ENCODE assay signal across 8 cellular contexts in genomic region chr1:148081205-148081604, GRCh38.
DNase-seq lines count a peak whose midpoint lies in the region; ATAC-seq, FAIRE-seq and TF ChIP-seq lines count a peak whose summit lies in the region.
"Not testable (repeated sequence)": the region's sequence is repeated elsewhere in the genome, so short reads cannot be mapped to it uniquely, and the experiment has no call there.

No MANE protein-coding gene starts in this region.

- not testable (repeated sequence) for TF ChIP-seq POLR2A in A549 (IDR thresholded peaks at IDR 0.05; ENCODE audit: low read length); HepG2 (IDR thresholded peaks at IDR 0.05; ENCODE audit: insufficient read depth in 1 of 2, low read depth in 2 of 2, low read length in 2 of 2); gastrocnemius medialis (IDR thresholded peaks at IDR 0.05)

- ATAC-seq in A549 (peak; percentile 83), GM18907 (IDR thresholded peaks at IDR 0.05; ENCODE audit: unreplicated experiment) (peak; percentile 57), HG02642 (IDR thresholded peaks at IDR 0.05; ENCODE audit: poor library complexity, unreplicated experiment) (peak; percentile 58), HG03354 (IDR thresholded peaks at IDR 0.05; ENCODE audit: poor library complexity, severe bottlenecking, unreplicated experiment) (peak; percentile 67), esophagus mucosa (peak; percentile 96), HepG2 (peak; percentile 75), gastrocnemius medialis (peak; percentile 55 to 75)
- peak; percentile 68 for ATAC-seq in activated CD4-positive, alpha-beta T cell treated with anti-CD3 and anti-CD28 coated beads for 36 hours

- not testable (repeated sequence) for H2AFZ ChIP-seq in HepG2 (ENCODE audit: low read length)

- H3K36me3 Mint-ChIP-seq in activated CD4-positive, alpha-beta T cell treated with anti-CD3 and anti-CD28 coated beads for 36 hours (ENCODE audit: low read depth), result not testable (repeated sequence)

- in situ Hi-C loops in HepG2 (cut with HindIII; ENCODE audit: extremely low pct_ligation_motif_present, low pct_unique_long_range_greater_than_20kb); gastrocnemius medialis (cut with MboI; ENCODE audit: low sequenced_read_pairs in 4 of 4): not testable (repeated sequence)

- FAIRE-seq in A549 (lab: Jason Lieb, UNC); HepG2 (lab: Jason Lieb, UNC): not testable (repeated sequence)

- TF ChIP-seq RAD21 in A549 (conservative IDR thresholded peaks at IDR 0.05 in 1 of 2, IDR thresholded peaks at IDR 0.05 in 1 of 2); HepG2 (CRISPR knock-in tag; IDR thresholded peaks at IDR 0.05): not testable (repeated sequence)

- not testable (repeated sequence) for H3K79me2 ChIP-seq in HepG2 (ENCODE audit: insufficient read depth, low read length)

- not testable (repeated sequence) for TF ChIP-seq EP300 in A549 (IDR thresholded peaks at IDR 0.05); HepG2 (IDR thresholded peaks at IDR 0.05; ENCODE audit: low read depth in 2 of 2, low read length in 2 of 2); HepG2 (CRISPR knock-in tag; IDR thresholded peaks at IDR 0.05; ENCODE audit: borderline replicate concordance)

- not testable (repeated sequence) for TF ChIP-seq CTCF in A549 (IDR thresholded peaks at IDR 0.05); HepG2 (CRISPR knock-in tag; IDR thresholded peaks at IDR 0.05); gastrocnemius medialis (IDR thresholded peaks at IDR 0.05 in 4 of 5, conservative IDR thresholded peaks at IDR 0.05 in 1 of 5)

- H4K20me1 ChIP-seq in HepG2 (ENCODE audit: insufficient read depth, low read length), result not testable (repeated sequence)

- not testable (repeated sequence) for H3K4me2 ChIP-seq in A549; HepG2 (ENCODE audit: low read depth, low read length)

- not testable (repeated sequence) for H3K9me3 Mint-ChIP-seq in activated CD4-positive, alpha-beta T cell treated with anti-CD3 and anti-CD28 coated beads for 36 hours (ENCODE audit: low read depth)

- not testable (repeated sequence) for H3K4me1 ChIP-seq in A549; HepG2 (ENCODE audit: insufficient read depth, low read length); gastrocnemius medialis

- H3K4me3 Mint-ChIP-seq in activated CD4-positive, alpha-beta T cell treated with anti-CD3 and anti-CD28 coated beads for 36 hours, result not testable (repeated sequence)

- BruUV-seq in HepG2 (replicated peaks; lab: Mats Ljungman, UMichigan), result not testable (repeated sequence)

- POLR2A ChIA-PET in A549 (lab: Yijun Ruan, JAX); activated CD4-positive, alpha-beta T cell treated with anti-CD3 and anti-CD28 coated beads for 36 hours (lab: Charles Lee); HepG2 (lab: Yijun Ruan, JAX): not testable (repeated sequence)

- not testable (repeated sequence) for H3K9ac ChIP-seq in HepG2 (ENCODE audit: insufficient read depth, low read depth, low read length)

- not testable (repeated sequence) for H3K4me1 Mint-ChIP-seq in activated CD4-positive, alpha-beta T cell treated with anti-CD3 and anti-CD28 coated beads for 36 hours

- not testable (repeated sequence) for H3K36me3 ChIP-seq in HepG2 (replicated peaks in 1 of 2; ENCODE audit: control insufficient read depth in 1 of 2, insufficient read depth in 2 of 2, low read length in 2 of 2); gastrocnemius medialis

- H3K27me3 ChIP-seq in HepG2 (ENCODE audit: control insufficient read depth in 1 of 2, insufficient read depth in 2 of 2, low read length in 2 of 2); gastrocnemius medialis: not testable (repeated sequence)

- no CpG with 5 or more reads among the region's 1 CpG for WGBS in A549 (ENCODE audit: missing lambda C conversion rate)
- WGBS in HepG2 (ENCODE audit: low lambda C conversion rate), result no CpG with 5 or more reads among the region's 1 CpG

- H3K4me3 ChIP-seq in A549; HepG2 (replicated peaks in 1 of 3; ENCODE audit: insufficient read depth in 1 of 3, low read depth in 2 of 3, low read length in 3 of 3); gastrocnemius medialis: not testable (repeated sequence)

- not testable (repeated sequence) for H3K27ac Mint-ChIP-seq in activated CD4-positive, alpha-beta T cell treated with anti-CD3 and anti-CD28 coated beads for 36 hours

- H3K9me3 ChIP-seq in A549; HepG2 (ENCODE audit: low read length); gastrocnemius medialis: not testable (repeated sequence)

- H3K27me3 Mint-ChIP-seq in activated CD4-positive, alpha-beta T cell treated with anti-CD3 and anti-CD28 coated beads for 36 hours, result not testable (repeated sequence)

- CTCF ChIA-PET in A549 (lab: Yijun Ruan, JAX); activated CD4-positive, alpha-beta T cell treated with anti-CD3 and anti-CD28 coated beads for 36 hours (lab: Charles Lee); HepG2 (lab: Yijun Ruan, JAX; ENCODE audit: low intra/inter-chr PET ratio, low total read pairs): not testable (repeated sequence)

- not testable (repeated sequence) for H3K27ac ChIP-seq in A549; HepG2 (ENCODE audit: extremely low read length, insufficient read depth, low read length); gastrocnemius medialis

- intact Hi-C loops in activated CD4-positive, alpha-beta T cell treated with anti-CD3 and anti-CD28 coated beads for 36 hours (cut with DNase I, micrococcal nuclease); HepG2 (cut with micrococcal nuclease; ENCODE audit: unreplicated experiment); gastrocnemius medialis (cut with DNase I; ENCODE audit: low total_unique reads): not testable (repeated sequence)

- not testable (repeated sequence) for DNase-seq in A549 (ENCODE audit: low read depth in 1 of 2, low spot score in 1 of 2); activated CD4-positive, alpha-beta T cell treated with anti-CD3 and anti-CD28 coated beads for 36 hours; HepG2 (ENCODE audit: low spot score); gastrocnemius medialis
